Comparison of ENCODE assay signal across 1 cellular context in genomic region chr22:24157783-24158170, GRCh38.
TF ChIP-seq lines count a peak whose summit lies in the region.

No MANE protein-coding gene starts in this region.

TF ChIP-seq in WTC11, 78 proteins besides CTCF, POLR2A, EP300 and RAD21 (continued from another document):
- TF ChIP-seq CDX4 (CRISPR knock-in tag; IDR thresholded peaks at IDR 0.05; ENCODE audit: borderline replicate concordance), result no peak
- TF ChIP-seq PREB (CRISPR knock-in tag; IDR thresholded peaks at IDR 0.05; ENCODE audit: borderline replicate concordance), result no peak
- no peak for TF ChIP-seq MYBL2 (CRISPR knock-in tag; IDR thresholded peaks at IDR 0.05)
- TF ChIP-seq MLX (CRISPR knock-in tag; IDR thresholded peaks at IDR 0.05), result no peak
- TF ChIP-seq NR3C1 (CRISPR knock-in tag; conservative IDR thresholded peaks at IDR 0.05; ENCODE audit: low read depth), result no peak
- no peak for TF ChIP-seq CBFB (CRISPR knock-in tag; IDR thresholded peaks at IDR 0.05; ENCODE audit: low read depth)
- TF ChIP-seq NFYB (CRISPR knock-in tag; conservative IDR thresholded peaks at IDR 0.05; ENCODE audit: low read depth), result no peak
- TF ChIP-seq ETV6 (CRISPR knock-in tag; IDR thresholded peaks at IDR 0.05), result no peak
- TF ChIP-seq JAZF1 (CRISPR knock-in tag; IDR thresholded peaks at IDR 0.05), result no peak
- no peak for TF ChIP-seq ZNF425 (CRISPR knock-in tag; conservative IDR thresholded peaks at IDR 0.05)
- TF ChIP-seq GRHL2 (CRISPR knock-in tag; IDR thresholded peaks at IDR 0.05; ENCODE audit: insufficient replicate concordance, severe bottlenecking), result no peak
- no peak for TF ChIP-seq NR2C2 (CRISPR knock-in tag; IDR thresholded peaks at IDR 0.05)
